In the genomic region with DNA sequence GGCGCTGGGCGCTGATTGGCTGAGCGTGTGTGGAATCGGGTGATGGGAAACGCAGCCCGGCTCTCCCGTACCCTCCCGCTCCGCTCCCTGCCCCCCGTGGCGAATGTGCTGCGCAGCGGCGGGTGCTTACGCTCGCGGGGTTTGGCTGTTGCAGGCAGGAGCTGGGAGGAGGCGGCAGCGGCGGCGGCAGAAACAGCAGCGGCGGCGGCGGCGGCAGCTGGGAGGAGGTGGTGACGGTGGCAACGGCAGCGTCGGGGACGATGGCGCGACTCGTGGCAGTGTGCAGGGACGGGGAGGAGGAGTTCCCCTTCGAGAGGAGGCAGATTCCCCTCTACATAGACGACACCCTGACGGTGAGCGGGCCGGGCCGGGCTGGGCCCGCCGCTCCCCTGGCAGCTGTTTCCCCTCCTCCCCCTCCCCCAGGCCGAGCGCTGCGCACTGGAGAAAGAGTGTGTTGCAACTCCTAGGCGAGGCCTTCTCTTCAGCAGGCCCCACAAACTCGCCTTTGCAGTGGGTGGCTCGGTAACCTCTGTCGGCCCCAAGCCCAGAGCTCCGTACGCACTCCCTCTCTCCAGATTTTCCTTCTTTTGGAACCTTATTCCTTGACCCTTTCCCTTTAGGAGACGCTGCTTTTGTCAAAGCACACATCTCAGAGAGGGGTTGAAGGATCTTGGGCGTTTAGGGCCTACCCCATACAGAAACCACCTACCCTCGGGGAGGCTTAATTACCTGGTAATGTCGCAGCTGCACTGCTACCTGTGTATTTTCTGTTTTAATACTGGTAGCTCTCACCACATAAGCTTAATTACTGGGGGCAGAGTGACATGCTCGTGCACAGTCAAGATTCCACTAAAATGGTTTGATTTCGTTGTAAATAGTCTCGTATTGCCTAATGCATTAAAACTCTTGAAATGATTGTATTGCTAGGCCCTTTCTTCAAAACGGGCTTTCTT, we compare ENCODE assay signal across 1 cellular context.
TF ChIP-seq lines count a peak whose summit lies in the region.

No MANE protein-coding gene starts in this region.

TF ChIP-seq in HCT116, 20 proteins besides CTCF, POLR2A, EP300 and RAD21 (continued from another document):
- TF ChIP-seq ATF3 (IDR thresholded peaks at IDR 0.05) (no peak), POLR2AphosphoS5 (IDR thresholded peaks at IDR 0.05; ENCODE audit: low read depth, low read length) (peak; percentile 75; the same call in 1 of the 2 replicates), TCF7L2 (IDR thresholded peaks at IDR 0.05; ENCODE audit: borderline replicate concordance, extremely low read depth, insufficient read depth, insufficient read length) (peak; percentile 25), YY1 (IDR thresholded peaks at IDR 0.05; ENCODE audit: extremely low read depth, insufficient replicate concordance, low read depth, low read length) (peak; percentile 73)
- TF ChIP-seq, protein P1, sequence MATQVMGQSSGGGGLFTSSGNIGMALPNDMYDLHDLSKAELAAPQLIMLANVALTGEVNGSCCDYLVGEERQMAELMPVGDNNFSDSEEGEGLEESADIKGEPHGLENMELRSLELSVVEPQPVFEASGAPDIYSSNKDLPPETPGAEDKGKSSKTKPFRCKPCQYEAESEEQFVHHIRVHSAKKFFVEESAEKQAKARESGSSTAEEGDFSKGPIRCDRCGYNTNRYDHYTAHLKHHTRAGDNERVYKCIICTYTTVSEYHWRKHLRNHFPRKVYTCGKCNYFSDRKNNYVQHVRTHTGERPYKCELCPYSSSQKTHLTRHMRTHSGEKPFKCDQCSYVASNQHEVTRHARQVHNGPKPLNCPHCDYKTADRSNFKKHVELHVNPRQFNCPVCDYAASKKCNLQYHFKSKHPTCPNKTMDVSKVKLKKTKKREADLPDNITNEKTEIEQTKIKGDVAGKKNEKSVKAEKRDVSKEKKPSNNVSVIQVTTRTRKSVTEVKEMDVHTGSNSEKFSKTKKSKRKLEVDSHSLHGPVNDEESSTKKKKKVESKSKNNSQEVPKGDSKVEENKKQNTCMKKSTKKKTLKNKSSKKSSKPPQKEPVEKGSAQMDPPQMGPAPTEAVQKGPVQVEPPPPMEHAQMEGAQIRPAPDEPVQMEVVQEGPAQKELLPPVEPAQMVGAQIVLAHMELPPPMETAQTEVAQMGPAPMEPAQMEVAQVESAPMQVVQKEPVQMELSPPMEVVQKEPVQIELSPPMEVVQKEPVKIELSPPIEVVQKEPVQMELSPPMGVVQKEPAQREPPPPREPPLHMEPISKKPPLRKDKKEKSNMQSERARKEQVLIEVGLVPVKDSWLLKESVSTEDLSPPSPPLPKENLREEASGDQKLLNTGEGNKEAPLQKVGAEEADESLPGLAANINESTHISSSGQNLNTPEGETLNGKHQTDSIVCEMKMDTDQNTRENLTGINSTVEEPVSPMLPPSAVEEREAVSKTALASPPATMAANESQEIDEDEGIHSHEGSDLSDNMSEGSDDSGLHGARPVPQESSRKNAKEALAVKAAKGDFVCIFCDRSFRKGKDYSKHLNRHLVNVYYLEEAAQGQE (IDR thresholded peaks at IDR 0.05; ENCODE audit: low read depth) = no peak
